ENCODE assay signal across 1 cellular context in genomic region chr9:6917162-6917561, GRCh38.
TF ChIP-seq lines count a peak whose summit lies in the region.

No MANE protein-coding gene starts in this region.

TF ChIP-seq in GM23338, 12 proteins besides CTCF, POLR2A, EP300 and RAD21 (continued from another document):
- TF ChIP-seq, protein P1, sequence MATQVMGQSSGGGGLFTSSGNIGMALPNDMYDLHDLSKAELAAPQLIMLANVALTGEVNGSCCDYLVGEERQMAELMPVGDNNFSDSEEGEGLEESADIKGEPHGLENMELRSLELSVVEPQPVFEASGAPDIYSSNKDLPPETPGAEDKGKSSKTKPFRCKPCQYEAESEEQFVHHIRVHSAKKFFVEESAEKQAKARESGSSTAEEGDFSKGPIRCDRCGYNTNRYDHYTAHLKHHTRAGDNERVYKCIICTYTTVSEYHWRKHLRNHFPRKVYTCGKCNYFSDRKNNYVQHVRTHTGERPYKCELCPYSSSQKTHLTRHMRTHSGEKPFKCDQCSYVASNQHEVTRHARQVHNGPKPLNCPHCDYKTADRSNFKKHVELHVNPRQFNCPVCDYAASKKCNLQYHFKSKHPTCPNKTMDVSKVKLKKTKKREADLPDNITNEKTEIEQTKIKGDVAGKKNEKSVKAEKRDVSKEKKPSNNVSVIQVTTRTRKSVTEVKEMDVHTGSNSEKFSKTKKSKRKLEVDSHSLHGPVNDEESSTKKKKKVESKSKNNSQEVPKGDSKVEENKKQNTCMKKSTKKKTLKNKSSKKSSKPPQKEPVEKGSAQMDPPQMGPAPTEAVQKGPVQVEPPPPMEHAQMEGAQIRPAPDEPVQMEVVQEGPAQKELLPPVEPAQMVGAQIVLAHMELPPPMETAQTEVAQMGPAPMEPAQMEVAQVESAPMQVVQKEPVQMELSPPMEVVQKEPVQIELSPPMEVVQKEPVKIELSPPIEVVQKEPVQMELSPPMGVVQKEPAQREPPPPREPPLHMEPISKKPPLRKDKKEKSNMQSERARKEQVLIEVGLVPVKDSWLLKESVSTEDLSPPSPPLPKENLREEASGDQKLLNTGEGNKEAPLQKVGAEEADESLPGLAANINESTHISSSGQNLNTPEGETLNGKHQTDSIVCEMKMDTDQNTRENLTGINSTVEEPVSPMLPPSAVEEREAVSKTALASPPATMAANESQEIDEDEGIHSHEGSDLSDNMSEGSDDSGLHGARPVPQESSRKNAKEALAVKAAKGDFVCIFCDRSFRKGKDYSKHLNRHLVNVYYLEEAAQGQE (IDR thresholded peaks at IDR 0.05; ENCODE audit: unreplicated experiment), result no peak
